In the genomic region with DNA sequence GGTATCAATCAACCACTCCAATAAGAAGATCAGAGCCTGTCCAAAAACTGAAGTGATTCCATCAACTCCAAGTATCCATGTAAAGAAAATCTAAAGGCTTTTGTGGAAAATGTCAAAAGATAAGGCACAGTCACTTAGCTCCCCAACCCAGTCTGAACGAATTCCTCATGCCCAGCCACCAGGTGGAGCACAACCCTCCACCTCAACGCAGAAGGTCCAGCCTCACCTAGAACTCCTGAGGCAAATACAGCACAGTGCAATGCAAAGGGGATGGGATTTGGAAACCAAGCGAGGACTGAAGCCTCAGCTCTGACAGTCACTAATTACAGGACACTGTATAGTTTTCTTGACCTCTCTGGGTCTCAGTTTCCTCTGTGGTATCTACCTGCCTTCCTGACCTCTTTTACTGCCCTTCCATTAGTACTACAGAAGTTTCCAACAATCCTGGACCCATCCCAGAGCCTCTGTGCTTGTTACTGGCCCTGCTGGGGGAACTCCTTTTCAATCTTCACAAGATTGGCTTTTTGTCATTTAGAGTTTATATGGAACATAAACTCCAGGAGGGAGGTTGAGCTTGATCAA, we compare ENCODE assay signal across 2 cellular contexts.
TF ChIP-seq lines count a peak whose summit lies in the region.

No MANE protein-coding gene starts in this region.

TF ChIP-seq in HCT116, 20 proteins besides CTCF, POLR2A, EP300 and RAD21:
- TF ChIP-seq YY1 (IDR thresholded peaks at IDR 0.05; ENCODE audit: extremely low read depth, insufficient replicate concordance, low read depth, low read length) (peak; percentile 5), POLR2AphosphoS5 (IDR thresholded peaks at IDR 0.05; ENCODE audit: low read depth, low read length) (no peak)

TF ChIP-seq in HepG2, 621 proteins besides CTCF, POLR2A, EP300 and RAD21:
- TF ChIP-seq SAP130 (CRISPR knock-in tag; IDR thresholded peaks at IDR 0.05; ENCODE audit: low read depth) (peak; percentile 24; the same call in 1 of the 2 replicates), SMC3 (IDR thresholded peaks at IDR 0.05; ENCODE audit: low read length) (peak; percentile 65), ZNF143 (CRISPR knock-in tag; IDR thresholded peaks at IDR 0.05) (no peak), ONECUT2 (CRISPR knock-in tag; IDR thresholded peaks at IDR 0.05) (no peak), STAG1 (CRISPR knock-in tag; IDR thresholded peaks at IDR 0.05) (peak; percentile 50), ZNF570 (CRISPR knock-in tag; IDR thresholded peaks at IDR 0.05; ENCODE audit: borderline replicate concordance) (no peak)
- TF ChIP-seq, protein P1, sequence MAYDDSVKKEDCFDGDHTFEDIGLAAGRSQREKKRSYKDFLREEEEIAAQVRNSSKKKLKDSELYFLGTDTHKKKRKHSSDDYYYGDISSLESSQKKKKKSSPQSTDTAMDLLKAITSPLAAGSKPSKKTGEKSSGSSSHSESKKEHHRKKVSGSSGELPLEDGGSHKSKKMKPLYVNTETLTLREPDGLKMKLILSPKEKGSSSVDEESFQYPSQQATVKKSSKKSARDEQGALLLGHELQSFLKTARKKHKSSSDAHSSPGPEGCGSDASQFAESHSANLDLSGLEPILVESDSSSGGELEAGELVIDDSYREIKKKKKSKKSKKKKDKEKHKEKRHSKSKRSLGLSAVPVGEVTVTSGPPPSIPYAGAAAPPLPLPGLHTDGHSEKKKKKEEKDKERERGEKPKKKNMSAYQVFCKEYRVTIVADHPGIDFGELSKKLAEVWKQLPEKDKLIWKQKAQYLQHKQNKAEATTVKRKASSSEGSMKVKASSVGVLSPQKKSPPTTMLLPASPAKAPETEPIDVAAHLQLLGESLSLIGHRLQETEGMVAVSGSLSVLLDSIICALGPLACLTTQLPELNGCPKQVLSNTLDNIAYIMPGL (CRISPR knock-in tag; IDR thresholded peaks at IDR 0.05; ENCODE audit: borderline replicate concordance in 1 of 2, low read depth in 1 of 2): 0 out of 4 replicates have a peak, but pooled peaks of 1 of the 2 experiments have one; percentile 29
- TF ChIP-seq, protein P2, sequence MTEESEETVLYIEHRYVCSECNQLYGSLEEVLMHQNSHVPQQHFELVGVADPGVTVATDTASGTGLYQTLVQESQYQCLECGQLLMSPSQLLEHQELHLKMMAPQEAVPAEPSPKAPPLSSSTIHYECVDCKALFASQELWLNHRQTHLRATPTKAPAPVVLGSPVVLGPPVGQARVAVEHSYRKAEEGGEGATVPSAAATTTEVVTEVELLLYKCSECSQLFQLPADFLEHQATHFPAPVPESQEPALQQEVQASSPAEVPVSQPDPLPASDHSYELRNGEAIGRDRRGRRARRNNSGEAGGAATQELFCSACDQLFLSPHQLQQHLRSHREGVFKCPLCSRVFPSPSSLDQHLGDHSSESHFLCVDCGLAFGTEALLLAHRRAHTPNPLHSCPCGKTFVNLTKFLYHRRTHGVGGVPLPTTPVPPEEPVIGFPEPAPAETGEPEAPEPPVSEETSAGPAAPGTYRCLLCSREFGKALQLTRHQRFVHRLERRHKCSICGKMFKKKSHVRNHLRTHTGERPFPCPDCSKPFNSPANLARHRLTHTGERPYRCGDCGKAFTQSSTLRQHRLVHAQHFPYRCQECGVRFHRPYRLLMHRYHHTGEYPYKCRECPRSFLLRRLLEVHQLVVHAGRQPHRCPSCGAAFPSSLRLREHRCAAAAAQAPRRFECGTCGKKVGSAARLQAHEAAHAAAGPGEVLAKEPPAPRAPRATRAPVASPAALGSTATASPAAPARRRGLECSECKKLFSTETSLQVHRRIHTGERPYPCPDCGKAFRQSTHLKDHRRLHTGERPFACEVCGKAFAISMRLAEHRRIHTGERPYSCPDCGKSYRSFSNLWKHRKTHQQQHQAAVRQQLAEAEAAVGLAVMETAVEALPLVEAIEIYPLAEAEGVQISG (CRISPR knock-in tag; IDR thresholded peaks at IDR 0.05): peak; percentile 92
